Comparison of ENCODE assay signal across 24 cellular contexts in the genomic region with DNA sequence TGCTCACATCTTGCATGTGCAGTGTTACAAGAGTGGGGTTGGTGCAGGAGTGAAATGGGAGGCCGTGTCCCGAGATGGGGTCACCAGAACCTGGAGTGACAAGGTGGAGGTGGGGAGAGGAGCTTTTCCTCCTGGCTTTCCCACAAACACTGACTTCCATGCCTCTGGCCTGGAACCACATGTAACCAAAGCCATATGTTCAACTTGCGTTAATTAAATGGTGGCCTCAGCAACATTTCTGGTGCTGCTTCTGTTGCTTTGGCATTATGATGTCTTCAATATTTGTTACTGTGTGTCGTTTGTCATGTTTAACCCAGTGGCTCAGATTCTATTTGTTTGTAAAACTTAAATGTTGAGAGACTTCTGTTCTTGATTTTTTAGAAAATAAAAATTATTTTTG.
DNase-seq lines count a peak whose midpoint lies in the region; ATAC-seq and TF ChIP-seq lines count a peak whose summit lies in the region.
"Had no signal": no experiment of that assay in that cellular context is flagged by ENCODE, and none has a peak within 500 bp of the region (broad histone marks: within the 10 kb centered on the region; RNA-seq: fewer than 3 reads in every experiment).

No MANE protein-coding gene starts in this region.

- H3K27me3 Mint-ChIP-seq in type B pancreatic cell: no peaks in the 10 kb centered on the region
- H3K27me3 Mint-ChIP-seq: CD4-positive, alpha-beta memory T cell had no signal

- H3K4me3 Mint-ChIP-seq in type B pancreatic cell: peak overlapping the region; percentile 17
- H3K4me3 Mint-ChIP-seq: HFFc6 had no signal

- TF ChIP-seq CTCF in Panc1 (IDR thresholded peaks at IDR 0.05) (no peak), hepatocyte (IDR thresholded peaks at IDR 0.05; ENCODE audit: poor library complexity) (no peak), type B pancreatic cell (conservative IDR thresholded peaks at IDR 0.05) (no peak), heart left ventricle (IDR thresholded peaks at IDR 0.05) (no peak), psoas muscle (IDR thresholded peaks at IDR 0.05) (no peak)

- H3K9me3 ChIP-seq in Panc1 (ENCODE audit: control insufficient read depth, insufficient read depth, low read depth, low read length): no peaks in the 10 kb centered on the region
- H3K9me3 ChIP-seq in hepatocyte (ENCODE audit: low read depth): no peaks in the 10 kb centered on the region
- no peaks in the 10 kb centered on the region for H3K9me3 ChIP-seq in heart left ventricle
- no peaks in the 10 kb centered on the region for H3K9me3 ChIP-seq in psoas muscle
- H3K9me3 ChIP-seq: BLaER1 treated with 17β-estradiol and CSF1 and Interleukin-3, amounts not matched to agents 10 nM and 100 nM; Caco-2; MG63 had no signal

- H3K4me3 ChIP-seq in Panc1 (ENCODE audit: low read depth in 2 of 2, low read length in 2 of 2) (no peak overlapping the region), hepatocyte (no peak overlapping the region), heart left ventricle (no peak overlapping the region), psoas muscle (no peak overlapping the region)
- H3K4me3 ChIP-seq: BLaER1 treated with 17β-estradiol and CSF1 and Interleukin-3, amounts not matched to agents 10 nM and 100 nM; GM12878; K562; MG63 had no signal

- H2AFZ ChIP-seq in hepatocyte: no peak overlapping the region

- no peak for TF ChIP-seq POLR2A in heart left ventricle (IDR thresholded peaks at IDR 0.05)

- H3K27me3 ChIP-seq in Panc1 (ENCODE audit: control insufficient read depth, insufficient read depth, low read length): no peaks in the 10 kb centered on the region
- no peaks in the 10 kb centered on the region for H3K27me3 ChIP-seq in hepatocyte
- H3K27me3 ChIP-seq in heart left ventricle: no peaks in the 10 kb centered on the region
- H3K27me3 ChIP-seq in psoas muscle (ENCODE audit: insufficient read depth in 3 of 3, low read length in 2 of 3): no peaks in the 10 kb centered on the region
- H3K27me3 ChIP-seq: BLaER1 treated with 17β-estradiol and CSF1 and Interleukin-3, amounts not matched to agents 10 nM and 100 nM; MG63 had no signal

- in situ Hi-C loops in Panc1 (cut with HindIII; ENCODE audit: low pct_unique_long_range_greater_than_20kb, low sequenced_read_pairs): no loop called here

- no peaks in the 10 kb centered on the region for H3K79me2 ChIP-seq in hepatocyte

- BruUV-seq in Panc1 (replicated peaks; lab: Mats Ljungman, UMichigan): no TSS peak

- CTCF ChIA-PET in Panc1 (lab: Charles Lee): no interaction called here

- peak overlapping the region; percentile 95 for H3K27ac Mint-ChIP-seq in type B pancreatic cell
- H3K27ac Mint-ChIP-seq: HFFc6 had no signal

- ATAC-seq in Panc1: no peak
- ATAC-seq in SK-N-SH treated with all-trans-retinoic acid at 6 μM for 48 hours: no peak
- no peak for ATAC-seq in heart left ventricle
- no peak for ATAC-seq in GM21360 (IDR thresholded peaks at IDR 0.05; ENCODE audit: unreplicated experiment)
- ATAC-seq in psoas muscle: no peak
- ATAC-seq: GM12878, K562 had no signal

- DNase-seq in Panc1 (ENCODE audit: low read depth, low spot score) (no peak), hepatocyte (ENCODE audit: low spot score) (no peak), type B pancreatic cell (ENCODE audit: extremely low spot score, unreplicated experiment) (no peak), heart left ventricle (no peak), psoas muscle (no peak)
- DNase-seq: Caco-2; CD4-positive, alpha-beta memory T cell; DMS 273 treated with DMSO at 0.1 percent for 48 hours; DMS79 treated with DMSO at 0.1 percent for 48 hours; H7; HFFc6; MG63; NCI-H1417; NCI-H1694 treated with DMSO at 0.1 percent for 48 hours; NCI-H2081 treated with DMSO at 0.1 percent for 48 hours; NCI-H446; NCI-H526; OCI-M1; SHP77 had no signal

- POLR2A ChIA-PET in Panc1 (lab: Charles Lee): no interaction called here

- H3K4me1 Mint-ChIP-seq in type B pancreatic cell (ENCODE audit: unreplicated experiment): peaks cover 47% of the 10 kb centered on the region

- H3K9me3 Mint-ChIP-seq in type B pancreatic cell: no peaks in the 10 kb centered on the region
- H3K9me3 Mint-ChIP-seq: HFFc6 had no signal

- H3K27ac ChIP-seq in Panc1 (ENCODE audit: low read length) (peak overlapping the region; percentile 100; the same call in 1 of the 2 replicates), hepatocyte (peak overlapping the region; percentile 75), heart left ventricle (no peak overlapping the region), psoas muscle (no peak overlapping the region)

- no peaks in the 10 kb centered on the region for H4K20me1 ChIP-seq in hepatocyte (ENCODE audit: insufficient read depth, poor library complexity, severe bottlenecking)
- H4K20me1 ChIP-seq: BLaER1 treated with 17β-estradiol and CSF1 and Interleukin-3, amounts not matched to agents 10 nM and 100 nM had no signal

- no peak overlapping the region for H3K4me2 ChIP-seq in hepatocyte

- H3K36me3 ChIP-seq in Panc1 (ENCODE audit: control insufficient read depth, insufficient read depth, low read length): no peaks in the 10 kb centered on the region
- H3K36me3 ChIP-seq in hepatocyte (replicated peaks; ENCODE audit: insufficient read depth, low read depth): no peaks in the 10 kb centered on the region
- no peaks in the 10 kb centered on the region for H3K36me3 ChIP-seq in heart left ventricle
- H3K36me3 ChIP-seq in psoas muscle (ENCODE audit: insufficient read depth in 1 of 2, low read depth in 1 of 2): no peaks in the 10 kb centered on the region
- H3K36me3 ChIP-seq: MG63 had no signal

- intact Hi-C loops in Panc1 (cut with micrococcal nuclease; ENCODE audit: unreplicated experiment): no loop called here
- intact Hi-C loops in heart left ventricle (cut with DNase I): loop anchor here in 4 of 10 donors (10.0 kb wide), 3 partner anchors 99 to 141 kb away; no protein-coding TSS in a partner anchor
- intact Hi-C loops in psoas muscle (cut with DNase I): loop anchor here in 1 of 2 donors (10.0 kb wide), 1 partner anchor 141 kb away; no protein-coding TSS in a partner anchor

- WGBS in hepatocyte (ENCODE audit: low lambda C conversion rate, missing lambda C conversion rate): 81% methylated on average over 4 of the region's 4 CpGs
- 91 to 96% (median 96%) methylated on average over 4 of the region's 4 CpGs for WGBS in heart left ventricle, 4 donors
- 89 to 92% (median 91%) methylated on average over 4 of the region's 4 CpGs for WGBS in psoas muscle, 3 donors

- H3K9me2 ChIP-seq in hepatocyte (replicated peaks; ENCODE audit: insufficient read depth): no peaks in the 10 kb centered on the region

- peaks cover 6% of the 10 kb centered on the region for H3K36me3 Mint-ChIP-seq in type B pancreatic cell

- H3K4me1 ChIP-seq in Panc1 (ENCODE audit: control insufficient read depth, insufficient read depth, low read length): peaks cover 48% of the 10 kb centered on the region
- H3K4me1 ChIP-seq in hepatocyte (ENCODE audit: insufficient read depth): peaks cover 24% of the 10 kb centered on the region
- H3K4me1 ChIP-seq in heart left ventricle: peaks cover 0 to 33% (median 22%) of the 10 kb centered on the region in 12 donors
- H3K4me1 ChIP-seq in psoas muscle: peaks cover 26% of the 10 kb centered on the region

TF ChIP-seq in SK-N-SH treated with all-trans-retinoic acid at 6 μM for 48 hours, 23 proteins besides CTCF, POLR2A, EP300 and RAD21:
- TF ChIP-seq, protein P1, sequence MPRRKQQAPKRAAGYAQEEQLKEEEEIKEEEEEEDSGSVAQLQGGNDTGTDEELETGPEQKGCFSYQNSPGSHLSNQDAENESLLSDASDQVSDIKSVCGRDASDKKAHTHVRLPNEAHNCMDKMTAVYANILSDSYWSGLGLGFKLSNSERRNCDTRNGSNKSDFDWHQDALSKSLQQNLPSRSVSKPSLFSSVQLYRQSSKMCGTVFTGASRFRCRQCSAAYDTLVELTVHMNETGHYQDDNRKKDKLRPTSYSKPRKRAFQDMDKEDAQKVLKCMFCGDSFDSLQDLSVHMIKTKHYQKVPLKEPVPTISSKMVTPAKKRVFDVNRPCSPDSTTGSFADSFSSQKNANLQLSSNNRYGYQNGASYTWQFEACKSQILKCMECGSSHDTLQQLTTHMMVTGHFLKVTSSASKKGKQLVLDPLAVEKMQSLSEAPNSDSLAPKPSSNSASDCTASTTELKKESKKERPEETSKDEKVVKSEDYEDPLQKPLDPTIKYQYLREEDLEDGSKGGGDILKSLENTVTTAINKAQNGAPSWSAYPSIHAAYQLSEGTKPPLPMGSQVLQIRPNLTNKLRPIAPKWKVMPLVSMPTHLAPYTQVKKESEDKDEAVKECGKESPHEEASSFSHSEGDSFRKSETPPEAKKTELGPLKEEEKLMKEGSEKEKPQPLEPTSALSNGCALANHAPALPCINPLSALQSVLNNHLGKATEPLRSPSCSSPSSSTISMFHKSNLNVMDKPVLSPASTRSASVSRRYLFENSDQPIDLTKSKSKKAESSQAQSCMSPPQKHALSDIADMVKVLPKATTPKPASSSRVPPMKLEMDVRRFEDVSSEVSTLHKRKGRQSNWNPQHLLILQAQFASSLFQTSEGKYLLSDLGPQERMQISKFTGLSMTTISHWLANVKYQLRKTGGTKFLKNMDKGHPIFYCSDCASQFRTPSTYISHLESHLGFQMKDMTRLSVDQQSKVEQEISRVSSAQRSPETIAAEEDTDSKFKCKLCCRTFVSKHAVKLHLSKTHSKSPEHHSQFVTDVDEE (CRISPR knock-in tag; IDR thresholded peaks at IDR 0.05): peak; percentile 83
- TF ChIP-seq TCF4 (CRISPR knock-in tag; IDR thresholded peaks at IDR 0.05; ENCODE audit: borderline replicate concordance): peak; percentile 94
- no peak for TF ChIP-seq ZFP3 (CRISPR knock-in tag; IDR thresholded peaks at IDR 0.05)

Comparison
In these comparisons a context has a peak if more than half of its experiments do, and no peak if none do; other contexts are left out.
1. H3K27ac ChIP-seq: peak in Panc1 (single experiment) and hepatocyte (single experiment); none in heart left ventricle (0 of 12) and psoas muscle (single experiment).